Comparison of ENCODE assay signal across 8 cellular contexts in the genomic region with DNA sequence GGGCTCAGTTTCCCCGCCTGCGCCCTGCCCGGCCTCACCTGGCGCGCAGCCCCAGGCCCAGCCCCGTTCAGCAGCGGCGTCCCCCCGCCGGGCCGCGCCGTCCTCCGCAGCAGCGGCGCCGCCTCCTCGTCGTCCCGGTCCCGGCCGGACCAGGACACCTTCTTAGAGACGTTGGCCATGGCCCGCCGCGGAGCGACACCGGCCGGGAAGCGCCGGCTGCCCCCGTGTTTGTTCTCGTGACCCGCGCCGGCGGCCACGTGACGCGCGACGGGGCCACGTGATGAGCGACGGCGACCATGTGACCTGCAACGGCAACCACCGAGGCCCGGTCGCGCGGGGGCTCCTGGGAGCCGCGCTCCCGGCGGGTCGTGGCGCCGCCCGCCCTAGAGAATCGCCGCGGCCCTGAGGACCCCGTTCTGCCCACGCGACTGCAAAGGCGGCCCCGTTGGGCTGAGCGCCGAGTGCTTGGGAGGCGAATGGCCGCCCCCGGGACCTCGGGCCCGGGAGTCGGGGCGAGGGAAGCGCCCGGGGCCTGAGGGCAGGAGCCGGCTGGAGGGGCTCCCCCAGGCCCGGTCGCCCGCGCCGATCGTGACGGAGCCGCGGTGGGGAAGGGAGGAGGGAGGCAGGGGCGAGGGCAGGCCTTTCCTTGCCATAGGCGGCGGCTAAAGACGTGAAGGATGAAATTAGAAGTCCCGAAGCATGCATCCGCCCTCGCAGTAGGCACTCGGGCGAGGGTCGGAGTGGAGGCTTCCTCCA. TPM values are rescaled to one million over a fixed set of nuclear protein-coding genes. Genes with fewer than 3 reads are reported as not detected.
A peak's percentile ranks its signal among the peaks of the same experiment; 100 is the strongest.
DNase-seq lines count a peak whose midpoint lies in the region; ATAC-seq, FAIRE-seq and TF ChIP-seq lines count a peak whose summit lies in the region.

TSS of gene CLCN7 (minus strand) at position 233 of the 756 bp plus-strand sequence. CDS start at position 179, 54 bp downstream.

- no peak for TF ChIP-seq CTCF in lower lobe of right lung (IDR thresholded peaks at IDR 0.05)

- peak within 1 kb of the TSS; percentile 92 for H3K27ac Mint-ChIP-seq in activated CD8-positive, alpha-beta T cell treated with anti-CD3 and anti-CD28 coated beads, Interleukin-2, amount 10 ng/mL, durations not matched to agents 7 days and 5 days

- no peaks in the 10 kb centered on the region for H3K36me3 ChIP-seq in BLaER1 treated with 17β-estradiol and CSF1 and Interleukin-3, amounts not matched to agents 10 nM and 100 nM
- H3K36me3 ChIP-seq in lower lobe of right lung = no peaks in the 10 kb centered on the region

- peak; percentile 81 for ATAC-seq in HG03442 (IDR thresholded peaks at IDR 0.05; ENCODE audit: unreplicated experiment)
- peak; percentile 91 for ATAC-seq in activated CD8-positive, alpha-beta T cell treated with anti-CD3 and anti-CD28 coated beads, Interleukin-2, amount 10 ng/mL, durations not matched to agents 7 days and 5 days
- peak; percentile 93 to 97 for ATAC-seq in lower lobe of right lung

- H3K4me1 Mint-ChIP-seq in activated CD8-positive, alpha-beta T cell treated with anti-CD3 and anti-CD28 coated beads, Interleukin-2, amount 10 ng/mL, durations not matched to agents 7 days and 5 days (ENCODE audit: low read depth) = peaks cover 21% of the 10 kb centered on the region

- DNase-seq in GM19239 (ENCODE audit: insufficient read length, low spot score) = peak; percentile 98
- peak; percentile 21 for DNase-seq in NCI-H774 (lab: John Stamatoyannopoulos, UW)
- peak; percentile 91 for DNase-seq in activated CD8-positive, alpha-beta T cell treated with anti-CD3 and anti-CD28 coated beads, Interleukin-2, amount 10 ng/mL, durations not matched to agents 7 days and 5 days
- peak; percentile 94 for DNase-seq in ecto neural progenitor cell (ENCODE audit: low spot score)
- DNase-seq in lower lobe of right lung = peak; percentile 95
- peak; percentile 65 to 79 (median 69) for DNase-seq in stimulated activated CD4-positive, alpha-beta T cell treated with anti-CD3 and anti-CD28 coated beads, TNF-alpha, amount 100 ng/mL, for 1 hour (ENCODE audit: low read depth in 3 of 3, low spot score in 1 of 3)

- FAIRE-seq in GM19239 (lab: Jason Lieb, UNC) = peak; percentile 37

- peak within 1 kb of the TSS; percentile 81 to 98 (median 94) for H3K4me3 ChIP-seq in BLaER1 treated with 17β-estradiol and CSF1 and Interleukin-3, amounts not matched to agents 10 nM and 100 nM
- peak within 1 kb of the TSS; percentile 90 for H3K4me3 ChIP-seq in lower lobe of right lung

- H3K4me3 Mint-ChIP-seq in activated CD8-positive, alpha-beta T cell treated with anti-CD3 and anti-CD28 coated beads, Interleukin-2, amount 10 ng/mL, durations not matched to agents 7 days and 5 days = peak within 1 kb of the TSS; percentile 87

- intact Hi-C loops in lower lobe of right lung (cut with DNase I) = no loop called here

- POLR2A ChIA-PET in activated CD8-positive, alpha-beta T cell treated with anti-CD3 and anti-CD28 coated beads, Interleukin-2, amount 10 ng/mL, durations not matched to agents 7 days and 5 days (lab: Charles Lee) = interaction anchor here (0.9 to 1.2 kb wide), 3 partner anchors 29 to 54 kb away, joined by 3 to 9 read pairs (median 4); partner anchors contain the start of gene UQCC4

- H3K9ac ChIP-seq in BLaER1 treated with 17β-estradiol and CSF1 and Interleukin-3, amounts not matched to agents 10 nM and 100 nM = peak within 1 kb of the TSS; percentile 95 to 99 (median 99)

- H3K27me3 ChIP-seq in BLaER1 treated with 17β-estradiol and CSF1 and Interleukin-3, amounts not matched to agents 10 nM and 100 nM = no peaks in the 10 kb centered on the region
- H3K27me3 ChIP-seq in lower lobe of right lung (ENCODE audit: low read depth) = no peaks in the 10 kb centered on the region

- H4K20me1 ChIP-seq in BLaER1 treated with 17β-estradiol and CSF1 and Interleukin-3, amounts not matched to agents 10 nM and 100 nM = peaks cover 0 to 31% (median 0%) of the 10 kb centered on the region in 11 experiments; a peak in 2 of 22 replicates

- no peaks in the 10 kb centered on the region for H3K27me3 Mint-ChIP-seq in activated CD8-positive, alpha-beta T cell treated with anti-CD3 and anti-CD28 coated beads, Interleukin-2, amount 10 ng/mL, durations not matched to agents 7 days and 5 days (ENCODE audit: low read depth)

- CTCF ChIA-PET in activated CD8-positive, alpha-beta T cell treated with anti-CD3 and anti-CD28 coated beads, Interleukin-2, amount 10 ng/mL, durations not matched to agents 7 days and 5 days (lab: Charles Lee) = no interaction called here

- H3K36me3 Mint-ChIP-seq in activated CD8-positive, alpha-beta T cell treated with anti-CD3 and anti-CD28 coated beads, Interleukin-2, amount 10 ng/mL, durations not matched to agents 7 days and 5 days (ENCODE audit: low read depth) = no peaks in the 10 kb centered on the region

- H3K4me2 ChIP-seq in BLaER1 treated with 17β-estradiol and CSF1 and Interleukin-3, amounts not matched to agents 10 nM and 100 nM = peak within 1 kb of the TSS; percentile 94 to 99 (median 98)

- H3K9me3 ChIP-seq in BLaER1 treated with 17β-estradiol and CSF1 and Interleukin-3, amounts not matched to agents 10 nM and 100 nM (replicated peaks in 1 of 11) = peaks cover 0 to 11% (median 0%) of the 10 kb centered on the region in 11 experiments; a peak in 2 of 22 replicates
- H3K9me3 ChIP-seq in lower lobe of right lung = no peaks in the 10 kb centered on the region

- peaks cover 55 to 65% (median 62%) of the 10 kb centered on the region in 10 experiments for H3K4me1 ChIP-seq in BLaER1 treated with 17β-estradiol and CSF1 and Interleukin-3, amounts not matched to agents 10 nM and 100 nM
- peaks cover 42% of the 10 kb centered on the region for H3K4me1 ChIP-seq in lower lobe of right lung

- H3K27ac ChIP-seq in BLaER1 treated with 17β-estradiol and CSF1 and Interleukin-3, amounts not matched to agents 10 nM and 100 nM = peak within 1 kb of the TSS; percentile 97 to 100 (median 99)
- peak within 1 kb of the TSS; percentile 97 for H3K27ac ChIP-seq in lower lobe of right lung

- no peaks in the 10 kb centered on the region for H3K9me3 Mint-ChIP-seq in activated CD8-positive, alpha-beta T cell treated with anti-CD3 and anti-CD28 coated beads, Interleukin-2, amount 10 ng/mL, durations not matched to agents 7 days and 5 days (ENCODE audit: insufficient read depth)

RNA-seq across cellular contexts. Expression of gene CLCN7, which starts in this region (rescaled TPM):
- 10 to 100 TPM; 41.9 to 43.9 TPM for total RNA-seq in activated CD8-positive, alpha-beta T cell treated with anti-CD3 and anti-CD28 coated beads, Interleukin-2, amount 10 ng/mL, durations not matched to agents 7 days and 5 days
- 146 TPM for total RNA-seq in lower lobe of right lung

Comparison
In these comparisons a context has a peak if more than half of its experiments do, and no peak if none do; other contexts are left out.
1. Peak in every context shown above with its lines: DNase-seq, ATAC-seq, H3K4me3 ChIP-seq and H3K27ac ChIP-seq.
2. DNase-seq: peak in every context shown above with its lines; median percentile 98 in GM19239; 95 in lower lobe of right lung; 94 in ecto neural progenitor cell; 91 in activated CD8-positive, alpha-beta T cell treated with anti-CD3 and anti-CD28 coated beads, Interleukin-2, amount 10 ng/mL, durations not matched to agents 7 days and 5 days; 69 in stimulated activated CD4-positive, alpha-beta T cell treated with anti-CD3 and anti-CD28 coated beads, TNF-alpha, amount 100 ng/mL, for 1 hour; 21 in NCI-H774.